10 cellular contexts compared by ENCODE assay signal in genomic region chr6:45310118-45310788, GRCh38. TPM values are rescaled to one million over a fixed set of nuclear protein-coding genes. Genes with fewer than 3 reads are reported as not detected.
DNase-seq lines count a peak whose midpoint lies in the region; ATAC-seq and TF ChIP-seq lines count a peak whose summit lies in the region.
"Had no signal": no experiment of that assay in that cellular context is flagged by ENCODE, and none has a peak within 500 bp of the region (broad histone marks: within the 10 kb centered on the region; RNA-seq: fewer than 3 reads in every experiment).

No MANE protein-coding gene starts in this region.

- H3K4me1 Mint-ChIP-seq in CD8-positive, alpha-beta T cell (ENCODE audit: low read depth), result peaks cover 65% of the 10 kb centered on the region
- peaks cover 30% of the 10 kb centered on the region for H3K4me1 Mint-ChIP-seq in activated CD4-positive, alpha-beta memory T cell treated with anti-CD3 and anti-CD28 coated beads for 36 hours (ENCODE audit: low read depth)
- peaks cover 36% of the 10 kb centered on the region for H3K4me1 Mint-ChIP-seq in endothelial cell (ENCODE audit: unreplicated experiment)
- H3K4me1 Mint-ChIP-seq in HFFc6 (ENCODE audit: low read depth), result peaks cover 6% of the 10 kb centered on the region; the same call in 1 of the 2 replicates

- H3K27ac ChIP-seq in CD8-positive, alpha-beta T cell (ENCODE audit: low read depth, low read length), result peak overlapping the region; percentile 45
- H3K27ac ChIP-seq in foreskin keratinocyte, result no peak overlapping the region
- H3K27ac ChIP-seq: WERI-Rb-1 had no signal

- peak; percentile 87 for ATAC-seq in CD8-positive, alpha-beta T cell
- ATAC-seq in foreskin keratinocyte, result no peak

- H3K9me3 ChIP-seq in CD8-positive, alpha-beta T cell (ENCODE audit: low read length), result no peaks in the 10 kb centered on the region

- H3K27me3 ChIP-seq in CD8-positive, alpha-beta T cell (ENCODE audit: insufficient read depth, low read length), result no peaks in the 10 kb centered on the region
- H3K27me3 ChIP-seq in foreskin keratinocyte, result no peaks in the 10 kb centered on the region

- H3K4me3 ChIP-seq in CD8-positive, alpha-beta T cell (ENCODE audit: low read depth, low read length), result peak overlapping the region; percentile 28
- peak overlapping the region; percentile 38 for H3K4me3 ChIP-seq in Jurkat, Clone E6-1 (ENCODE audit: low read length)

- H3K27me3 Mint-ChIP-seq in CD8-positive, alpha-beta T cell (ENCODE audit: low read depth), result no peaks in the 10 kb centered on the region
- H3K27me3 Mint-ChIP-seq in activated CD4-positive, alpha-beta memory T cell treated with anti-CD3 and anti-CD28 coated beads for 36 hours, result no peaks in the 10 kb centered on the region
- H3K27me3 Mint-ChIP-seq in endothelial cell (ENCODE audit: unreplicated experiment), result peaks cover 9% of the 10 kb centered on the region
- H3K27me3 Mint-ChIP-seq in HFFc6 (ENCODE audit: insufficient read depth), result no peaks in the 10 kb centered on the region

- H3K36me3 Mint-ChIP-seq in CD8-positive, alpha-beta T cell, result peaks cover 39% of the 10 kb centered on the region
- H3K36me3 Mint-ChIP-seq in activated CD4-positive, alpha-beta memory T cell treated with anti-CD3 and anti-CD28 coated beads for 36 hours, result peaks cover 6% of the 10 kb centered on the region
- H3K36me3 Mint-ChIP-seq in endothelial cell (ENCODE audit: low read depth, unreplicated experiment) (peaks cover 26% of the 10 kb centered on the region), HFFc6 (ENCODE audit: low read depth) (peaks cover 15% of the 10 kb centered on the region)

- no peaks in the 10 kb centered on the region for H3K36me3 ChIP-seq in CD8-positive, alpha-beta T cell (ENCODE audit: insufficient read depth, low read length)
- H3K36me3 ChIP-seq: WERI-Rb-1 had no signal

- no peak for TF ChIP-seq CTCF in CD8-positive, alpha-beta T cell (IDR thresholded peaks at IDR 0.05)
- TF ChIP-seq CTCF in endothelial cell (IDR thresholded peaks at IDR 0.05; ENCODE audit: unreplicated experiment), result no peak
- no peak for TF ChIP-seq CTCF in foreskin keratinocyte (conservative IDR thresholded peaks at IDR 0.05)
- TF ChIP-seq CTCF in HFFc6 (IDR thresholded peaks at IDR 0.05), result no peak

- peaks cover 35% of the 10 kb centered on the region for H3K4me1 ChIP-seq in CD8-positive, alpha-beta T cell (ENCODE audit: insufficient read depth, low read length)
- H3K4me1 ChIP-seq in foreskin keratinocyte, result no peaks in the 10 kb centered on the region

- DNase-seq in CD8-positive, alpha-beta T cell, result peak; percentile 2 to 80 (median 50)
- DNase-seq in Jurkat, Clone E6-1 (ENCODE audit: low read depth, low spot score), result peak; percentile 96
- peak; percentile 38 for DNase-seq in activated CD4-positive, alpha-beta memory T cell treated with anti-CD3 and anti-CD28 coated beads for 36 hours
- peak; percentile 9 for DNase-seq in endothelial cell (ENCODE audit: low spot score)
- DNase-seq in foreskin keratinocyte, result no peak
- DNase-seq in NCI-H526 treated with DMSO at 0.1 percent for 48 hours (lab: John Stamatoyannopoulos, UW), result no peak
- no peak for DNase-seq in HFFc6
- DNase-seq in hippocampal formation (lab: John Stamatoyannopoulos, UW), result no peak
- DNase-seq: NCI-H2107, WERI-Rb-1 had no signal

- H3K27ac Mint-ChIP-seq in CD8-positive, alpha-beta T cell, result peak overlapping the region; percentile 95
- peak overlapping the region; percentile 47 for H3K27ac Mint-ChIP-seq in activated CD4-positive, alpha-beta memory T cell treated with anti-CD3 and anti-CD28 coated beads for 36 hours
- H3K27ac Mint-ChIP-seq in endothelial cell (ENCODE audit: unreplicated experiment) (peak overlapping the region; percentile 88), HFFc6 (no peak overlapping the region)

- CTCF ChIA-PET in CD8-positive, alpha-beta T cell (lab: Charles Lee), result interaction anchor here (1.1 to 1.5 kb wide), 5 partner anchors 10 to 654 kb away, joined by 3 to 4 read pairs (median 3); no protein-coding TSS in a partner anchor
- CTCF ChIA-PET in activated CD4-positive, alpha-beta memory T cell treated with anti-CD3 and anti-CD28 coated beads for 36 hours (lab: Charles Lee), result interaction anchor here (0.6 kb wide), 1 partner anchor 621 kb away, joined by 3 read pairs; no protein-coding TSS in a partner anchor

- intact Hi-C loops in CD8-positive, alpha-beta T cell (cut with DNase I, micrococcal nuclease), result loop anchor here in 1 of 2 experiments (2.0 to 5.0 kb wide), 4 partner anchors 13 to 378 kb away; no protein-coding TSS in a partner anchor
- intact Hi-C loops in activated CD4-positive, alpha-beta memory T cell treated with anti-CD3 and anti-CD28 coated beads for 36 hours (cut with micrococcal nuclease), result no loop called here

- peaks cover 11% of the 10 kb centered on the region for H3K9me3 Mint-ChIP-seq in CD8-positive, alpha-beta T cell
- H3K9me3 Mint-ChIP-seq in activated CD4-positive, alpha-beta memory T cell treated with anti-CD3 and anti-CD28 coated beads for 36 hours, result peaks cover 2% of the 10 kb centered on the region
- peaks cover 25% of the 10 kb centered on the region for H3K9me3 Mint-ChIP-seq in endothelial cell (ENCODE audit: unreplicated experiment)
- peaks cover 3% of the 10 kb centered on the region; the same call in 1 of the 2 replicates for H3K9me3 Mint-ChIP-seq in HFFc6

- POLR2A ChIA-PET in CD8-positive, alpha-beta T cell (lab: Charles Lee), result interaction anchor here (0.9 to 1.3 kb wide), 6 partner anchors 10 to 18 kb away, joined by 3 to 6 read pairs (median 3); partner anchors contain the start of gene RUNX2
- POLR2A ChIA-PET in activated CD4-positive, alpha-beta memory T cell treated with anti-CD3 and anti-CD28 coated beads for 36 hours (lab: Charles Lee), result interaction anchor here (0.6 kb wide), 1 partner anchor 591 kb away, joined by 3 read pairs; no protein-coding TSS in a partner anchor

- peak overlapping the region; percentile 64 for H3K4me3 Mint-ChIP-seq in CD8-positive, alpha-beta T cell
- no peak overlapping the region for H3K4me3 Mint-ChIP-seq in activated CD4-positive, alpha-beta memory T cell treated with anti-CD3 and anti-CD28 coated beads for 36 hours
- H3K4me3 Mint-ChIP-seq in endothelial cell (ENCODE audit: unreplicated experiment), result no peak overlapping the region
- H3K4me3 Mint-ChIP-seq in HFFc6, result no peak overlapping the region

RNA-seq across cellular contexts. Expression of gene RUNX2, which starts 17.9 kb away (rescaled TPM):
- total RNA-seq in CD8-positive, alpha-beta T cell, result 10 to 100 TPM; 11.7 to 13.8 TPM
- 2.7 TPM for polyA plus RNA-seq in Jurkat, Clone E6-1 (2012; ENCODE audit: insufficient read depth, insufficient read length)
- 10 to 100 TPM; 33.4 to 34.9 TPM for total RNA-seq in activated CD4-positive, alpha-beta memory T cell treated with anti-CD3 and anti-CD28 coated beads for 36 hours
- total RNA-seq in endothelial cell (ENCODE audit: unreplicated experiment), result 1.8 TPM
- total RNA-seq in foreskin keratinocyte, result 3.6 and 4.2 TPM in 2 replicates
- 1.2 and 1.5 TPM in 2 replicates for polyA plus RNA-seq in foreskin keratinocyte
- 10 to 100 TPM in 4 of 6 experiments, 1 to 10 TPM in 2; 7.4 to 12.7 (median 10.8) TPM for total RNA-seq in HFFc6 (2021; fragmentation: NEBNext Ultra II Directional; extraction: Animal tissue kit (Norgen Biotek cat#: 25700))

Comparison
In these comparisons a context has a peak if more than half of its experiments do, and no peak if none do; other contexts are left out.
1. DNase-seq: peak in CD8-positive, alpha-beta T cell (7 of 7), Jurkat, Clone E6-1 (single experiment), activated CD4-positive, alpha-beta memory T cell treated with anti-CD3 and anti-CD28 coated beads for 36 hours (single experiment) and endothelial cell (single experiment); none in foreskin keratinocyte (0 of 2), NCI-H526 treated with DMSO at 0.1 percent for 48 hours (single experiment), HFFc6 (single experiment) and hippocampal formation (0 of 2).